ENCODE assay signal across 21 cellular contexts in genomic region chr1:22290611-22291010, GRCh38.
DNase-seq lines count a peak whose midpoint lies in the region; ATAC-seq and TF ChIP-seq lines count a peak whose summit lies in the region.
"Had no signal": no experiment of that assay in that cellular context is flagged by ENCODE, and none has a peak within 500 bp of the region (broad histone marks: within the 10 kb centered on the region; RNA-seq: fewer than 3 reads in every experiment).

No MANE protein-coding gene starts in this region.

- H3K4me2 ChIP-seq in PC-3 (ENCODE audit: low read length) (no peak overlapping the region), mesendoderm (ENCODE audit: low read length) (no peak overlapping the region)
- H3K4me2 ChIP-seq: BLaER1 had no signal

- H3F3A ChIP-seq in PC-3 (ENCODE audit: low read length, unreplicated experiment), result no peaks in the 10 kb centered on the region

- H3K36me3 ChIP-seq in stomach (no peaks in the 10 kb centered on the region), PC-3 (ENCODE audit: low read depth, low read length) (no peaks in the 10 kb centered on the region), mesendoderm (ENCODE audit: control insufficient read depth, insufficient read depth, low read length) (no peaks in the 10 kb centered on the region)
- H3K36me3 ChIP-seq: BLaER1 had no signal

- H2BK15ac ChIP-seq in mesendoderm (replicated peaks; ENCODE audit: low read depth), result no peak overlapping the region

- H3K27me3 ChIP-seq in stomach (peaks cover 0 to 42% (median 0%) of the 10 kb centered on the region in 3 donors), PC-3 (ENCODE audit: low read length) (0 out of 2 replicates have a peak, but pooled peaks cover 3% of the 10 kb centered on the region), mesendoderm (ENCODE audit: insufficient read depth, low read length, poor library complexity) (no peaks in the 10 kb centered on the region)
- H3K27me3 ChIP-seq: BLaER1 had no signal

- no peak overlapping the region for H3K18ac ChIP-seq in mesendoderm (ENCODE audit: low read length)

- no peaks in the 10 kb centered on the region for H4K20me1 ChIP-seq in PC-3 (ENCODE audit: low read length)
- H4K20me1 ChIP-seq: BLaER1 had no signal

- H4K8ac ChIP-seq in mesendoderm (ENCODE audit: low read depth, low read length), result no peak overlapping the region

- H3K4ac ChIP-seq in mesendoderm (ENCODE audit: low read depth, low read length), result no peak overlapping the region

- H2AFZ ChIP-seq in PC-3 (ENCODE audit: low read length), result no peak overlapping the region

- WGBS in stomach, 5 donors, result 73 to 87% (median 84%) methylated on average over 9 of the region's 9 CpGs
- no CpG with 5 or more reads among the region's 9 CpGs for WGBS in mesendoderm (ENCODE audit: extremely low coverage, insufficient coverage, low lambda C conversion rate)

- H3K56ac ChIP-seq in mesendoderm (ENCODE audit: low read length), result no peak overlapping the region

- no peak overlapping the region for H4K5ac ChIP-seq in mesendoderm (ENCODE audit: low read length)

- H3K9ac ChIP-seq in PC-3 (ENCODE audit: low read length) (no peak overlapping the region), mesendoderm (ENCODE audit: low read length) (no peak overlapping the region)
- H3K9ac ChIP-seq: BLaER1 had no signal

- DNase-seq in AG20443 (ENCODE audit: low spot score), result peak; percentile 5
- DNase-seq in coronary artery (ENCODE audit: low spot score), result peak; percentile 11
- DNase-seq in mesenteric fat pad (ENCODE audit: low spot score), result peak; percentile 75
- peak; percentile 10 for DNase-seq in stomach
- no peak for DNase-seq in PC-3
- DNase-seq in kidney glomerular epithelial cell (lab: John Stamatoyannopoulos, UW), result no peak
- no peak for DNase-seq in mesendoderm
- DNase-seq: CD4-positive, CD25-positive, alpha-beta regulatory T cell; DMS153; DND-41; GOT3; HCEC 1CT; KBM-7; NCI-H1417; NCI-H1694; NCI-H2029 treated with DMSO at 0.1 percent for 48 hours; NCI-H446 treated with DMSO at 0.1 percent for 48 hours; NCI-H526; Right ventricle myocardium superior; RPMI8226 had no signal

- intact Hi-C loops in stomach (cut with DNase I; ENCODE audit: low total_unique reads), result no loop called here
- intact Hi-C loops in PC-3 (cut with micrococcal nuclease), result no loop called here

- TF ChIP-seq CTCF in coronary artery (IDR thresholded peaks at IDR 0.05) (no peak), stomach (IDR thresholded peaks at IDR 0.05) (no peak), PC-3 (conservative IDR thresholded peaks at IDR 0.05; ENCODE audit: low read depth, low read length) (no peak)

- no peak for TF ChIP-seq POLR2A in stomach (IDR thresholded peaks at IDR 0.05)

- POLR2A ChIA-PET in PC-3 (lab: Charles Lee; ENCODE audit: unreplicated experiment), result no interaction called here

- TF ChIP-seq EP300 in stomach (IDR thresholded peaks at IDR 0.05), result no peak

- H3K9me3 ChIP-seq in stomach (peaks cover 0 to 11% (median 8%) of the 10 kb centered on the region in 4 donors), PC-3 (ENCODE audit: low read length) (no peaks in the 10 kb centered on the region)

- no peak overlapping the region for H3K23ac ChIP-seq in mesendoderm (ENCODE audit: low read length)

- H3K27ac ChIP-seq in coronary artery, result no peak overlapping the region
- no peak overlapping the region for H3K27ac ChIP-seq in stomach
- no peak overlapping the region for H3K27ac ChIP-seq in PC-3 (ENCODE audit: low read length)
- H3K27ac ChIP-seq in mesendoderm (ENCODE audit: low read depth, low read length), result no peak overlapping the region
- H3K27ac ChIP-seq: BLaER1 had no signal

- H3K79me2 ChIP-seq in PC-3 (ENCODE audit: low read length) (no peaks in the 10 kb centered on the region), mesendoderm (ENCODE audit: control insufficient read depth, insufficient read depth, low read length) (no peaks in the 10 kb centered on the region)

- H3K4me1 ChIP-seq in stomach (no peaks in the 10 kb centered on the region), PC-3 (ENCODE audit: insufficient read depth, low read length) (peaks cover 4% of the 10 kb centered on the region; the same call in 1 of the 2 replicates), mesendoderm (ENCODE audit: control insufficient read depth, low read depth, low read length) (no peaks in the 10 kb centered on the region)

- H2AK5ac ChIP-seq in mesendoderm (ENCODE audit: low read length), result no peak overlapping the region

- H3K9me2 ChIP-seq in PC-3 (replicated peaks; ENCODE audit: low read length), result no peaks in the 10 kb centered on the region

- CTCF ChIA-PET in PC-3 (lab: Charles Lee), result no interaction called here

- no peaks in the 10 kb centered on the region for H3K79me1 ChIP-seq in mesendoderm (ENCODE audit: low read length)

- no TSS peak for BruUV-seq in PC-3 (replicated peaks; lab: Mats Ljungman, UMichigan)

- ATAC-seq in PC-3, result no peak

- H3K4me3 ChIP-seq in coronary artery, result no peak overlapping the region
- H3K4me3 ChIP-seq in stomach, result no peak overlapping the region
- no peak overlapping the region for H3K4me3 ChIP-seq in PC-3 (ENCODE audit: low read length)
- H3K4me3 ChIP-seq in mesendoderm (ENCODE audit: low read length), result no peak overlapping the region
- H3K4me3 ChIP-seq: BLaER1 had no signal

- H2BK5ac ChIP-seq in mesendoderm (ENCODE audit: low read length), result no peak overlapping the region

- H2BK120ac ChIP-seq in mesendoderm (ENCODE audit: low read depth, low read length), result no peak overlapping the region

Comparison
In these comparisons a context has a peak if more than half of its experiments do, and no peak if none do; other contexts are left out.
1. DNase-seq: peak in AG20443 (single experiment), coronary artery (single experiment), mesenteric fat pad (single experiment) and stomach (single experiment); none in PC-3 (single experiment), kidney glomerular epithelial cell (single experiment) and mesendoderm (single experiment).